Comparison of ENCODE assay signal across 10 cellular contexts in the genomic region with DNA sequence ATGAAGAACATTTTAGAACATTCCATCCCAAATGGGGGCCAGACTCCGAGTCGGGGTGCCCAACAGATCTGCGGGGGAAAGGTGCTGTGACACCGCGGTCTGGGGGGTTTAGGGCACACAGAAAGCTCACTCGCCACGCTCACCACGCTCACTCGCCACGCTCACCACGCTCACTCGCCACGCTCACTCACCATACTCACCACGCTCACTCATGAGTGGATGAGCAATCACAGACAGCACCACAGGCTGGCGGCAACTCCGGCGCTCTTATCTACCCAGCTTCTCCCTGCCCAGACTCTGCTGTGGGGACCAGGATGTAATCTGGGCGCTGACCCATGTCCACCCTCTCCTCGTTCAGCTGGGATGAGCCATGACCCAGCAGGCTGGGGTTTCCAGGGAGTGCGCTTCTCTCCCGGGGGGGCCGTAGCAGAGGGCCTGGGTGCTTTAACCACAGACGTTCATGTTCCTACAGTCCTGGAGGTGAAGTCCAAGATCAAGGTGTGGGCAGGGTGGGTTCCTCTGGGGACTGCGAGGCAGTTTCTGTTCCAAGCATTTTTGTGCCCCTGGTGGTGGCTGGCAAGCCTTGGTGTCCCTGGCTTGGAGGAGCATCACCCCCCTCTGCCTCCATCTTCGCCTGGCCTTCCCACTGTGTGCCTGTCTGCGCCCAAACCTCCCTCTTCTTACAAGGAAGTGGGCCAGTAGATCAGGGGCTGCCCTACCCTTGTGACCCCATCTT.
"Had no signal": no experiment of that assay in that cellular context is flagged by ENCODE, and none has a peak within 500 bp of the region (broad histone marks: within the 10 kb centered on the region; RNA-seq: fewer than 3 reads in every experiment).

No MANE protein-coding gene starts in this region.

- FAIRE-seq: bronchial epithelial cell had no signal

- H3K36me3 ChIP-seq: esophagus muscularis mucosa, gastroesophageal sphincter, spleen, WERI-Rb-1 had no signal

- H3K4me3 ChIP-seq: esophagus muscularis mucosa, gastroesophageal sphincter, spleen had no signal

- H3K4me1 ChIP-seq: esophagus muscularis mucosa, gastroesophageal sphincter, spleen had no signal

- H3K27me3 ChIP-seq: gastroesophageal sphincter had no signal

- H3K27ac ChIP-seq: esophagus muscularis mucosa, gastroesophageal sphincter, spleen, WERI-Rb-1 had no signal

- DNase-seq: activated CD4-positive, alpha-beta T cell treated with anti-CD3 and anti-CD28 coated beads for 36 hours; activated CD4-positive, alpha-beta T cell treated with anti-CD3 and anti-CD28 coated beads, Interleukin-2, amount 50 U/mL, for 48 hours; cerebellar nuclear complex; effector CD8-positive, alpha-beta T cell; stimulated activated naive B cell treated with anti-CD40 and anti-IgM and Interleukin-4, amounts not matched to agents 10 μg/mL and 1 μg/mL and 100 μg/mL, for 72 hours; WERI-Rb-1 had no signal

- ATAC-seq: activated CD4-positive, alpha-beta T cell treated with anti-CD3 and anti-CD28 coated beads for 36 hours; gastroesophageal sphincter; stimulated activated naive B cell treated with anti-CD40 and anti-IgM and Interleukin-4, amounts not matched to agents 10 μg/mL and 1 μg/mL and 100 μg/mL, for 72 hours had no signal
